15 cellular contexts compared by ENCODE assay signal in genomic region chr20:36217226-36217625, GRCh38. TPM values are rescaled to one million over a fixed set of nuclear protein-coding genes. Genes with fewer than 3 reads are reported as not detected.
A peak's percentile ranks its signal among the peaks of the same experiment; 100 is the strongest.
DNase-seq lines count a peak whose midpoint lies in the region; ATAC-seq and TF ChIP-seq lines count a peak whose summit lies in the region.
"Had no signal": no experiment of that assay in that cellular context is flagged by ENCODE, and none has a peak within 500 bp of the region (broad histone marks: within the 10 kb centered on the region; RNA-seq: fewer than 3 reads in every experiment).

No MANE protein-coding gene starts in this region.

- no peaks in the 10 kb centered on the region for H3K27me3 ChIP-seq in H9 (ENCODE audit: insufficient read depth, low read length)
- no peaks in the 10 kb centered on the region for H3K27me3 ChIP-seq in iPS DF 6.9 (ENCODE audit: control insufficient read depth, insufficient read depth, low read length)
- no peaks in the 10 kb centered on the region for H3K27me3 ChIP-seq in GM23248 (replicated peaks; ENCODE audit: insufficient read depth)
- H3K27me3 ChIP-seq: ascending aorta, right atrium auricular region had no signal

- no peak overlapping the region for H3K56ac ChIP-seq in H9 (ENCODE audit: insufficient read length, low read depth, low read length)

- no peaks in the 10 kb centered on the region for H3K27me3 Mint-ChIP-seq in H9 (ENCODE audit: low read depth)

- H3K9ac ChIP-seq in H9 (ENCODE audit: extremely low read depth, insufficient read length, low read length): no peak overlapping the region
- no peak overlapping the region for H3K9ac ChIP-seq in GM23248

- H3K4me1 ChIP-seq in H9 (ENCODE audit: insufficient read depth, low read length) (no peaks in the 10 kb centered on the region), iPS DF 6.9 (ENCODE audit: control insufficient read depth, insufficient read depth, low read length) (no peaks in the 10 kb centered on the region), GM23248 (ENCODE audit: insufficient read depth) (no peaks in the 10 kb centered on the region)
- H3K4me1 ChIP-seq: ascending aorta, right atrium auricular region had no signal

- H3K4me2 ChIP-seq in H9 (ENCODE audit: insufficient read depth, insufficient read length, low read length): no peak overlapping the region
- H3K4me2 ChIP-seq in GM23248 (ENCODE audit: unreplicated experiment): no peak overlapping the region

- H3K27ac Mint-ChIP-seq in H9: peak overlapping the region in 1 of 3 experiments; percentile 32; a peak in 3 of 7 replicates
- H3K27ac Mint-ChIP-seq: natural killer cell had no signal

- no peak overlapping the region for H3K4me3 Mint-ChIP-seq in H9
- H3K4me3 Mint-ChIP-seq: natural killer cell had no signal

- no peak overlapping the region for H2BK15ac ChIP-seq in H9 (ENCODE audit: low read depth, low read length)

- peak; percentile 78 for TF ChIP-seq CTCF in H9 (conservative IDR thresholded peaks at IDR 0.05)

- H4K8ac ChIP-seq in H9 (replicated peaks; ENCODE audit: insufficient read length, low read depth, low read length): no peak overlapping the region

- H3K79me1 ChIP-seq in H9 (ENCODE audit: insufficient read depth, low read depth, low read length, poor library complexity, severe bottlenecking): no peaks in the 10 kb centered on the region

- no peak overlapping the region for H3K23ac ChIP-seq in H9 (ENCODE audit: insufficient read length, low read depth, low read length)

- H2AK5ac ChIP-seq in H9 (ENCODE audit: insufficient read length, low read length): no peak overlapping the region

- no peaks in the 10 kb centered on the region for H3K9me3 Mint-ChIP-seq in H9
- H3K9me3 Mint-ChIP-seq: natural killer cell had no signal

- H2BK120ac ChIP-seq in H9 (ENCODE audit: low read depth, low read length, poor library complexity, severe bottlenecking): no peak overlapping the region

- no peaks in the 10 kb centered on the region for H3K23me2 ChIP-seq in H9 (ENCODE audit: insufficient read length, low read depth, low read length, poor library complexity, severe bottlenecking)

- H3K9me3 ChIP-seq in H9 (ENCODE audit: control insufficient read depth, low read depth, low read length) (no peaks in the 10 kb centered on the region), iPS DF 6.9 (ENCODE audit: control insufficient read depth, insufficient read depth, low read length) (no peaks in the 10 kb centered on the region), GM23248 (ENCODE audit: low read depth) (no peaks in the 10 kb centered on the region)
- H3K9me3 ChIP-seq: ascending aorta, right atrium auricular region had no signal

- H2BK12ac ChIP-seq in H9 (ENCODE audit: insufficient read length, low read depth, low read length): no peak overlapping the region

- H4K20me1 ChIP-seq in H9 (ENCODE audit: control insufficient read depth, insufficient read depth, insufficient read length) (no peaks in the 10 kb centered on the region), GM23248 (ENCODE audit: insufficient read depth) (no peaks in the 10 kb centered on the region)

- H3F3A ChIP-seq in GM23248 (ENCODE audit: insufficient read depth): no peaks in the 10 kb centered on the region

- no peak overlapping the region for H3K14ac ChIP-seq in H9 (ENCODE audit: insufficient read depth, low read length)

- no peak overlapping the region for H2AFZ ChIP-seq in H9 (ENCODE audit: low read length)
- H2AFZ ChIP-seq in GM23248: no peak overlapping the region

- DNase-seq in COLO668 (lab: John Stamatoyannopoulos, UW; ENCODE audit: unreplicated experiment) (peak; percentile 15), H9 (peak; percentile 87), SK-MEL-5 (ENCODE audit: low read depth, low spot score) (peak; percentile 18), iPS DF 6.9 (ENCODE audit: low read depth, low spot score) (peak; percentile 52), GM23248 (no peak), occipital lobe (lab: John Stamatoyannopoulos, UW) (no peak)
- no peak for DNase-seq in effector CD4-positive, alpha-beta T cell
- DNase-seq: activated CD4-positive, alpha-beta T cell treated with anti-CD3 and anti-CD28 coated beads, Interleukin-2, amount 50 U/mL, for 48 hours; left ventricle myocardium superior; natural killer cell; NCI-H2107; stimulated activated naive CD4-positive, alpha-beta T cell treated with Interleukin-2 at 50 U/mL for 16 hours had no signal

- H2BK5ac ChIP-seq in H9 (ENCODE audit: insufficient read length, low read length): no peak overlapping the region

- H3K79me2 ChIP-seq in H9 (ENCODE audit: insufficient read depth, low read length) (no peaks in the 10 kb centered on the region), GM23248 (ENCODE audit: insufficient read depth) (no peaks in the 10 kb centered on the region)

- WGBS in H9 (ENCODE audit: extremely low coverage, insufficient read length, low lambda C conversion rate): no CpG with 5 or more reads among the region's 4 CpGs
- no CpG with 5 or more reads among the region's 4 CpGs for WGBS in iPS DF 6.9 (ENCODE audit: insufficient coverage, insufficient read length)
- WGBS in GM23248 (ENCODE audit: low coverage in 1 of 2, low lambda C conversion rate in 2 of 2, missing lambda C conversion rate in 2 of 2), 2 experiments: 80 to 89% methylated on average over 4 of the region's 4 CpGs

- no peak overlapping the region for H3K4ac ChIP-seq in H9 (ENCODE audit: low read depth, low read length)

- no peak overlapping the region for H3T11ph ChIP-seq in H9 (ENCODE audit: low read length)

- H3K4me3 ChIP-seq in iPS DF 6.9 (ENCODE audit: low read length) (no peak overlapping the region), GM23248 (no peak overlapping the region)
- H3K4me3 ChIP-seq: ascending aorta, right atrium auricular region had no signal

- H4K91ac ChIP-seq in H9 (ENCODE audit: insufficient read length, low read depth, low read length): no peak overlapping the region

- H4K5ac ChIP-seq in H9 (ENCODE audit: insufficient read length, low read depth, low read length): no peak overlapping the region

- H3K4me1 Mint-ChIP-seq in H9: peaks cover 8 to 9% of the 10 kb centered on the region in 2 experiments

- no peak overlapping the region for H2BK20ac ChIP-seq in H9 (ENCODE audit: low read depth, low read length, poor library complexity, severe bottlenecking)

- no peak for ATAC-seq in GM21526 (IDR thresholded peaks at IDR 0.05; ENCODE audit: low FRiP score, unreplicated experiment)
- ATAC-seq: left ventricle myocardium superior, natural killer cell had no signal

- in situ Hi-C loops in SK-MEL-5 (cut with HindIII; ENCODE audit: low pct_unique_long_range_greater_than_20kb, low sequenced_read_pairs): no loop called here
- in situ Hi-C loops in GM23248 (cut with MboI): no loop called here

- H3K27ac ChIP-seq in H9 (ENCODE audit: insufficient read length, low read depth, low read length) (no peak overlapping the region), iPS DF 6.9 (ENCODE audit: low read length) (no peak overlapping the region), GM23248 (no peak overlapping the region)
- H3K27ac ChIP-seq: ascending aorta, right atrium auricular region had no signal

- H3K36me3 ChIP-seq in iPS DF 6.9 (ENCODE audit: control insufficient read depth, insufficient read depth, low read length): no peaks in the 10 kb centered on the region
- H3K36me3 ChIP-seq in GM23248 (ENCODE audit: low read depth): no peaks in the 10 kb centered on the region
- H3K36me3 ChIP-seq: right atrium auricular region had no signal

- H3K9me2 ChIP-seq in GM23248 (ENCODE audit: insufficient read depth): no peaks in the 10 kb centered on the region

- no peak overlapping the region for H3K18ac ChIP-seq in H9 (ENCODE audit: insufficient read length, low read depth, low read length)

- H3K36me3 Mint-ChIP-seq in H9 (ENCODE audit: insufficient read depth in 1 of 3, low read depth in 3 of 3): no peaks in the 10 kb centered on the region
- H3K36me3 Mint-ChIP-seq: natural killer cell had no signal

RNA-seq across cellular contexts. Expression of gene AAR2, which starts 19.1 kb away (rescaled TPM):
- total RNA-seq in H9 (2021) (36.9 and 37.8 TPM in 2 replicates), occipital lobe (24.3 TPM)
- total RNA-seq in SK-MEL-5 (2014; rRNA removed; shearing (Covaris generic)): 46.9 and 51.8 TPM in 2 replicates
- polyA plus RNA-seq in SK-MEL-5 (2015; cell fraction: cytosol; rRNA removed): 52.4 and 60.4 TPM in 2 replicates
- 26.6 and 32.2 TPM in 2 replicates for polyA plus RNA-seq in SK-MEL-5 (2015; cell fraction: nucleus; rRNA removed)
- total RNA-seq in GM23248 (2014; rRNA removed; shearing (Covaris generic)): 31.0 and 34.3 TPM in 2 replicates
- 35.4 and 36.9 TPM in 2 replicates for polyA plus RNA-seq in GM23248 (2016; fragmentation: Nextera tagmentation; extraction: Ambion mirVana)

Comparison
In these comparisons a context has a peak if more than half of its experiments do, and no peak if none do; other contexts are left out.
1. DNase-seq: peak in COLO668 (single experiment), H9 (single experiment), SK-MEL-5 (single experiment) and iPS DF 6.9 (single experiment); none in GM23248 (single experiment), occipital lobe (single experiment) and effector CD4-positive, alpha-beta T cell (single experiment).